In genomic region chr16:76360384-76360783, GRCh38 we compare ENCODE assay signal across 23 cellular contexts.
DNase-seq lines count a peak whose midpoint lies in the region; ATAC-seq and TF ChIP-seq lines count a peak whose summit lies in the region.
"Had no signal": no experiment of that assay in that cellular context is flagged by ENCODE, and none has a peak within 500 bp of the region (broad histone marks: within the 10 kb centered on the region; RNA-seq: fewer than 3 reads in every experiment).

No MANE protein-coding gene starts in this region.

- intact Hi-C loops in left ventricle myocardium superior (cut with micrococcal nuclease): loop anchor here (10.0 kb wide), 1 partner anchor 56 kb away; no protein-coding TSS in a partner anchor
- intact Hi-C loops in Right ventricle myocardium inferior (cut with DNase I): no loop called here

- no peaks in the 10 kb centered on the region for H3K36me3 ChIP-seq in smooth muscle cell (ENCODE audit: low read depth)
- H3K36me3 ChIP-seq: BE2C; BLaER1 treated with 17β-estradiol and CSF1 and Interleukin-3, amounts not matched to agents 10 nM and 100 nM had no signal

- no peaks in the 10 kb centered on the region for H3K79me2 ChIP-seq in smooth muscle cell (ENCODE audit: low read depth)

- no peaks in the 10 kb centered on the region for H3F3A ChIP-seq in smooth muscle cell (ENCODE audit: low read depth)

- H3K9me3 ChIP-seq in smooth muscle cell (replicated peaks; ENCODE audit: low read depth): no peaks in the 10 kb centered on the region
- H3K9me3 ChIP-seq: A549; BE2C; BLaER1 treated with 17β-estradiol and CSF1 and Interleukin-3, amounts not matched to agents 10 nM and 100 nM had no signal

- H3K9ac ChIP-seq in smooth muscle cell (ENCODE audit: low read depth): no peak overlapping the region
- H3K9ac ChIP-seq: BLaER1 treated with 17β-estradiol and CSF1 and Interleukin-3, amounts not matched to agents 10 nM and 100 nM had no signal

- no peak overlapping the region for H3K4me2 ChIP-seq in smooth muscle cell
- H3K4me2 ChIP-seq: A549; BLaER1 treated with 17β-estradiol and CSF1 and Interleukin-3, amounts not matched to agents 10 nM and 100 nM; GM23338 had no signal

- WGBS in smooth muscle cell (ENCODE audit: low lambda C conversion rate): 68% methylated on average over 1 of the region's 1 CpG

- no peak for TF ChIP-seq CTCF in smooth muscle cell (IDR thresholded peaks at IDR 0.05; ENCODE audit: borderline replicate concordance, insufficient read depth, poor library complexity, severe bottlenecking)

- H3K27ac ChIP-seq in smooth muscle cell (ENCODE audit: low read depth): no peak overlapping the region
- H3K27ac ChIP-seq: A549; BLaER1 treated with 17β-estradiol and CSF1 and Interleukin-3, amounts not matched to agents 10 nM and 100 nM had no signal

- H4K20me1 ChIP-seq in smooth muscle cell (ENCODE audit: low read depth): no peaks in the 10 kb centered on the region
- H4K20me1 ChIP-seq: BLaER1 treated with 17β-estradiol and CSF1 and Interleukin-3, amounts not matched to agents 10 nM and 100 nM had no signal

- H2AFZ ChIP-seq in smooth muscle cell (ENCODE audit: low read depth): no peak overlapping the region
- H2AFZ ChIP-seq: GM23338 had no signal

- no peaks in the 10 kb centered on the region for H3K4me1 ChIP-seq in smooth muscle cell (ENCODE audit: low read depth)
- H3K4me1 ChIP-seq: A549; BE2C; BLaER1 treated with 17β-estradiol and CSF1 and Interleukin-3, amounts not matched to agents 10 nM and 100 nM had no signal

- H3K27me3 ChIP-seq in smooth muscle cell (ENCODE audit: low read depth): no peaks in the 10 kb centered on the region
- H3K27me3 ChIP-seq: BE2C; BLaER1 treated with 17β-estradiol and CSF1 and Interleukin-3, amounts not matched to agents 10 nM and 100 nM had no signal

- DNase-seq in left ventricle myocardium superior (no peak), Right ventricle myocardium inferior (ENCODE audit: missing footprints) (no peak), fibroblast of the conjunctiva (ENCODE audit: low read depth) (peak; percentile 27), retina (peak; percentile 17), smooth muscle cell (lab: John Stamatoyannopoulos, UW; ENCODE audit: unreplicated experiment) (no peak)
- no peak for DNase-seq in activated effector memory CD4-positive, alpha-beta T cell treated with Interleukin-2 at 50 U/mL for 16 hours
- DNase-seq: 8988T; ACHN; AML-193; BE2C; CD4-positive, alpha-beta T cell; CD8-positive, alpha-beta memory T cell; DMS 273 treated with DMSO at 0.1 percent for 48 hours; DMS79; EL; GDM1; H9 had no signal

- ATAC-seq in left ventricle myocardium superior: peak; percentile 28
- no peak for ATAC-seq in Right ventricle myocardium inferior
- no peak for ATAC-seq in HG03139 (IDR thresholded peaks at IDR 0.05; ENCODE audit: unreplicated experiment)
- ATAC-seq: A549, GM12878, GM23338, HCT116 had no signal

- H3K4me3 ChIP-seq in smooth muscle cell: no peak overlapping the region
- H3K4me3 ChIP-seq: A549; BLaER1 treated with 17β-estradiol and CSF1 and Interleukin-3, amounts not matched to agents 10 nM and 100 nM; GM12878; GM23338 had no signal

Comparison
In these comparisons a context has a peak if more than half of its experiments do, and no peak if none do; other contexts are left out.
1. DNase-seq: peak in fibroblast of the conjunctiva (single experiment) and retina (single experiment); none in left ventricle myocardium superior (single experiment), Right ventricle myocardium inferior (single experiment), smooth muscle cell (single experiment) and activated effector memory CD4-positive, alpha-beta T cell treated with Interleukin-2 at 50 U/mL for 16 hours (single experiment).